ENCODE assay signal across 17 cellular contexts in genomic region chr3:194976813-194977322, GRCh38.
"Had no signal": no experiment of that assay in that cellular context is flagged by ENCODE, and none has a peak within 500 bp of the region (broad histone marks: within the 10 kb centered on the region; RNA-seq: fewer than 3 reads in every experiment).

No MANE protein-coding gene starts in this region.

- H3K4me1 ChIP-seq: breast epithelium had no signal

- H3K27ac Mint-ChIP-seq: activated B cell treated with CpG ODN at 0.5 μM for 24 hours; activated CD4-positive, alpha-beta memory T cell treated with anti-CD3 and anti-CD28 coated beads for 36 hours; activated T-cell treated with anti-CD3 and anti-CD28 coated beads, Interleukin-2, amount 50 U/mL, for 24 hours; activated T-helper 2 cell treated with anti-CD3 and anti-CD28 coated beads, Interferon-gamma antibody, Interleukin-2, Interleukin-4, amounts not matched to agents 10 μg/mL and 5 μg/mL and 100 μg/mL, durations not matched to agents 14 hours and 24 hours and 36 hours; nephron; progenitor cell of endocrine pancreas; stimulated activated naive CD8-positive, alpha-beta T cell treated with anti-CD3 and anti-CD28 coated beads, Interleukin-15, Interleukin-2, amounts not matched to agents 100 ng/mL and 50 ng/mL, for 24 hours; T-cell had no signal

- DNase-seq: activated B cell treated with CpG ODN at 0.5 μM for 24 hours; activated CD4-positive, alpha-beta memory T cell treated with anti-CD3 and anti-CD28 coated beads for 36 hours; activated CD4-positive, alpha-beta T cell treated with anti-CD3 and anti-CD28 coated beads for 4 hours; activated naive CD4-positive, alpha-beta T cell treated with Interleukin-2 at 50 U/mL for 16 hours; activated T-cell treated with anti-CD3 and anti-CD28 coated beads, Interleukin-2, amount 50 U/mL, for 24 hours; cortex of kidney; effector CD8-positive, alpha-beta T cell; esophagus squamous epithelium; mesendoderm; nucleus accumbens; SK-N-SH; T-cell had no signal

- H3K27ac ChIP-seq: breast epithelium, esophagus squamous epithelium had no signal

- H3K9me3 Mint-ChIP-seq: activated B cell treated with CpG ODN at 0.5 μM for 24 hours; activated T-cell treated with anti-CD3 and anti-CD28 coated beads, Interleukin-2, amount 50 U/mL, for 24 hours; activated T-helper 2 cell treated with anti-CD3 and anti-CD28 coated beads, Interferon-gamma antibody, Interleukin-2, Interleukin-4, amounts not matched to agents 10 μg/mL and 5 μg/mL and 100 μg/mL, durations not matched to agents 14 hours and 24 hours and 36 hours; stimulated activated naive CD8-positive, alpha-beta T cell treated with anti-CD3 and anti-CD28 coated beads, Interleukin-15, Interleukin-2, amounts not matched to agents 100 ng/mL and 50 ng/mL, for 24 hours had no signal

- H3K36me3 Mint-ChIP-seq: activated CD4-positive, alpha-beta memory T cell treated with anti-CD3 and anti-CD28 coated beads for 36 hours had no signal

- H3K9me3 ChIP-seq: esophagus squamous epithelium, SK-N-SH had no signal

- H3K27me3 ChIP-seq: breast epithelium, esophagus squamous epithelium had no signal

- H3K36me3 ChIP-seq: breast epithelium, esophagus squamous epithelium had no signal

- H3K4me3 Mint-ChIP-seq: activated B cell treated with CpG ODN at 0.5 μM for 24 hours; activated CD4-positive, alpha-beta memory T cell treated with anti-CD3 and anti-CD28 coated beads for 36 hours; activated T-cell treated with anti-CD3 and anti-CD28 coated beads, Interleukin-2, amount 50 U/mL, for 24 hours; nephron; stimulated activated naive CD8-positive, alpha-beta T cell treated with anti-CD3 and anti-CD28 coated beads, Interleukin-15, Interleukin-2, amounts not matched to agents 100 ng/mL and 50 ng/mL, for 24 hours; T-cell had no signal

- H3K4me1 Mint-ChIP-seq: T-cell had no signal

- H3K4me3 ChIP-seq: breast epithelium, esophagus squamous epithelium had no signal

- ATAC-seq: T-cell had no signal
